1 cellular context compared by ENCODE assay signal in the genomic region with DNA sequence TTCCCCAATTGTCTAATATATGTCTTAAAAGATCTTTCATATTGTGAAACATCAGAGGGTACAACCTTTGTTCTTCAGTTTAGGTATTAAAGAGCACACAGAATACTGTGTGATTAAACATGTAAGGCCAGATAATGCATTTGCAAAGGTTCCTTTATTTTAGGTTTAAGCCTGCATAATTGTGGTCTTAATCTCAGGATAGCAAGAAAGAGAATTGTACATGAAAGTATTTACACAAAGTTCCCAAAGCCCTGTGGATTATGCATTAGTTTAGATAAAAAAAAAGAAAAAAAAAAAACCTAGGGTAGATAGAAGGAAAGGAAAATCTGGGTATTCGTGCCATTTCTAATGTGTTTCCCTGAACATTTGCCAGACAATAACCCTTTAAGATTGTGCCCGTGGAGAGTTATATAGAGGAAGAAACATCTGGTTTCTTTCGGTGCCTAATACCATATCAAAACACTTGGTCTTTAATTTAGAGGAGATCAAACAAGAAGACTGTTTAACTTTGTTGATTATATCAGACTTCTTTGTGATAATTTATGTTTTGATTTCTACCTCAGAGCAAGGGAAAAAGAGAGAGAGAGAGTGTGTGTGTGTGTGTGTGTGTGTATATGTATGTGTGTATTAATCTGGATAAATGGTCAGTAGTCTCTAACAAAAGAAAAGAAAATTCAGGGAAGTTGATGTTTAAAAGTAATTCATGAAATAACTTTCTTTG.
TF ChIP-seq lines count a peak whose summit lies in the region.

No MANE protein-coding gene starts in this region.

TF ChIP-seq in GM23338, 12 proteins besides CTCF, POLR2A, EP300 and RAD21 (continued from another document):
- TF ChIP-seq, protein P1, sequence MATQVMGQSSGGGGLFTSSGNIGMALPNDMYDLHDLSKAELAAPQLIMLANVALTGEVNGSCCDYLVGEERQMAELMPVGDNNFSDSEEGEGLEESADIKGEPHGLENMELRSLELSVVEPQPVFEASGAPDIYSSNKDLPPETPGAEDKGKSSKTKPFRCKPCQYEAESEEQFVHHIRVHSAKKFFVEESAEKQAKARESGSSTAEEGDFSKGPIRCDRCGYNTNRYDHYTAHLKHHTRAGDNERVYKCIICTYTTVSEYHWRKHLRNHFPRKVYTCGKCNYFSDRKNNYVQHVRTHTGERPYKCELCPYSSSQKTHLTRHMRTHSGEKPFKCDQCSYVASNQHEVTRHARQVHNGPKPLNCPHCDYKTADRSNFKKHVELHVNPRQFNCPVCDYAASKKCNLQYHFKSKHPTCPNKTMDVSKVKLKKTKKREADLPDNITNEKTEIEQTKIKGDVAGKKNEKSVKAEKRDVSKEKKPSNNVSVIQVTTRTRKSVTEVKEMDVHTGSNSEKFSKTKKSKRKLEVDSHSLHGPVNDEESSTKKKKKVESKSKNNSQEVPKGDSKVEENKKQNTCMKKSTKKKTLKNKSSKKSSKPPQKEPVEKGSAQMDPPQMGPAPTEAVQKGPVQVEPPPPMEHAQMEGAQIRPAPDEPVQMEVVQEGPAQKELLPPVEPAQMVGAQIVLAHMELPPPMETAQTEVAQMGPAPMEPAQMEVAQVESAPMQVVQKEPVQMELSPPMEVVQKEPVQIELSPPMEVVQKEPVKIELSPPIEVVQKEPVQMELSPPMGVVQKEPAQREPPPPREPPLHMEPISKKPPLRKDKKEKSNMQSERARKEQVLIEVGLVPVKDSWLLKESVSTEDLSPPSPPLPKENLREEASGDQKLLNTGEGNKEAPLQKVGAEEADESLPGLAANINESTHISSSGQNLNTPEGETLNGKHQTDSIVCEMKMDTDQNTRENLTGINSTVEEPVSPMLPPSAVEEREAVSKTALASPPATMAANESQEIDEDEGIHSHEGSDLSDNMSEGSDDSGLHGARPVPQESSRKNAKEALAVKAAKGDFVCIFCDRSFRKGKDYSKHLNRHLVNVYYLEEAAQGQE (IDR thresholded peaks at IDR 0.05; ENCODE audit: unreplicated experiment) = no peak
- TF ChIP-seq ZNF114 (CRISPR knock-in tag; IDR thresholded peaks at IDR 0.05) = no peak
- no peak for TF ChIP-seq EZH2 (IDR thresholded peaks at IDR 0.05; ENCODE audit: low read depth, unreplicated experiment)
- no peak for TF ChIP-seq STAT1 (IDR thresholded peaks at IDR 0.05; ENCODE audit: unreplicated experiment)
TF ChIP-seq in GM23338: peak in this region for 0.
